In genomic region chr14:35335388-35336092, GRCh38 we compare ENCODE assay signal across 8 cellular contexts. TPM values are rescaled to one million over a fixed set of nuclear protein-coding genes. Genes with fewer than 3 reads are reported as not detected.
DNase-seq lines count a peak whose midpoint lies in the region; ATAC-seq and TF ChIP-seq lines count a peak whose summit lies in the region.

No MANE protein-coding gene starts in this region.

- in situ Hi-C loops in Caki2 (cut with HindIII; ENCODE audit: low pct_unique_long_range_greater_than_20kb, low sequenced_read_pairs) = no loop called here

- no peaks in the 10 kb centered on the region for H3K9me3 ChIP-seq in gastroesophageal sphincter
- no peaks in the 10 kb centered on the region for H3K9me3 ChIP-seq in parathyroid adenoma (ENCODE audit: control insufficient read depth, low read length)

- no peaks in the 10 kb centered on the region for H3K79me2 ChIP-seq in parathyroid adenoma

- WGBS in gastroesophageal sphincter (ENCODE audit: low coverage in 1 of 2), 2 donors = 69 to 95% methylated on average over 4 to 12 of the region's 13 CpGs

- peak overlapping the region; percentile 34 for H3K4me2 ChIP-seq in parathyroid adenoma (ENCODE audit: low read length)

- peak overlapping the region; percentile 72 for H2AFZ ChIP-seq in parathyroid adenoma

- ATAC-seq in gastroesophageal sphincter (no peak), HG02623 (IDR thresholded peaks at IDR 0.05; ENCODE audit: unreplicated experiment) (no peak)

- no peak for TF ChIP-seq POLR2A in gastroesophageal sphincter (IDR thresholded peaks at IDR 0.05)

- DNase-seq in Caki2 (ENCODE audit: low read depth) = peak; percentile 75
- peak; percentile 43 to 52 for DNase-seq in SHP77 (lab: John Stamatoyannopoulos, UW)
- DNase-seq in amygdala (lab: John Stamatoyannopoulos, UW) = no peak
- DNase-seq in epidermal melanocyte (ENCODE audit: insufficient read length, low spot score) = no peak
- no peak for DNase-seq in AG20443 (ENCODE audit: low spot score)

- peak overlapping the region in 1 of 2 donors; percentile 17 for H3K4me3 ChIP-seq in gastroesophageal sphincter
- no peak overlapping the region for H3K4me3 ChIP-seq in parathyroid adenoma (ENCODE audit: low read depth, low read length)

- no peaks in the 10 kb centered on the region for H3K36me3 ChIP-seq in gastroesophageal sphincter
- no peaks in the 10 kb centered on the region for H3K36me3 ChIP-seq in parathyroid adenoma (ENCODE audit: control insufficient read depth, insufficient read depth, low read length)

- peaks cover 11 to 78% (median 48%) of the 10 kb centered on the region in 3 donors for H3K4me1 ChIP-seq in gastroesophageal sphincter
- H3K4me1 ChIP-seq in parathyroid adenoma = peaks cover 62% of the 10 kb centered on the region

- TF ChIP-seq CTCF in gastroesophageal sphincter (IDR thresholded peaks at IDR 0.05) (no peak), parathyroid adenoma (IDR thresholded peaks at IDR 0.05) (peak; percentile 16)

- H3K27me3 ChIP-seq in gastroesophageal sphincter (no peaks in the 10 kb centered on the region), parathyroid adenoma (ENCODE audit: control insufficient read depth, insufficient read depth, low read length) (no peaks in the 10 kb centered on the region)

- peak overlapping the region; percentile 41 for H3K9ac ChIP-seq in parathyroid adenoma

- peak overlapping the region; percentile 87 to 99 (median 94) for H3K27ac ChIP-seq in gastroesophageal sphincter
- peak overlapping the region; percentile 98 for H3K27ac ChIP-seq in parathyroid adenoma

- no peak for TF ChIP-seq EP300 in gastroesophageal sphincter (IDR thresholded peaks at IDR 0.05)

RNA-seq across cellular contexts. Expression of gene PSMA6, which starts 43.4 kb away (rescaled TPM):
- total RNA-seq in Caki2 (2014; rRNA removed; shearing (Covaris generic); ENCODE audit: low replicate concordance) = 410 and 417 TPM in 2 replicates
- 100 to 1,000 TPM in 3 of 4 donors, 10 to 100 TPM in 1; 97.4 to 157 (median 133) TPM for total RNA-seq in gastroesophageal sphincter

Comparison
In these comparisons a context has a peak if more than half of its experiments do, and no peak if none do; other contexts are left out.
1. DNase-seq: peak in Caki2 (single experiment) and SHP77 (2 of 2); none in amygdala (0 of 56), epidermal melanocyte (single experiment) and AG20443 (single experiment).